ENCODE assay signal across 1 cellular context in the genomic region with DNA sequence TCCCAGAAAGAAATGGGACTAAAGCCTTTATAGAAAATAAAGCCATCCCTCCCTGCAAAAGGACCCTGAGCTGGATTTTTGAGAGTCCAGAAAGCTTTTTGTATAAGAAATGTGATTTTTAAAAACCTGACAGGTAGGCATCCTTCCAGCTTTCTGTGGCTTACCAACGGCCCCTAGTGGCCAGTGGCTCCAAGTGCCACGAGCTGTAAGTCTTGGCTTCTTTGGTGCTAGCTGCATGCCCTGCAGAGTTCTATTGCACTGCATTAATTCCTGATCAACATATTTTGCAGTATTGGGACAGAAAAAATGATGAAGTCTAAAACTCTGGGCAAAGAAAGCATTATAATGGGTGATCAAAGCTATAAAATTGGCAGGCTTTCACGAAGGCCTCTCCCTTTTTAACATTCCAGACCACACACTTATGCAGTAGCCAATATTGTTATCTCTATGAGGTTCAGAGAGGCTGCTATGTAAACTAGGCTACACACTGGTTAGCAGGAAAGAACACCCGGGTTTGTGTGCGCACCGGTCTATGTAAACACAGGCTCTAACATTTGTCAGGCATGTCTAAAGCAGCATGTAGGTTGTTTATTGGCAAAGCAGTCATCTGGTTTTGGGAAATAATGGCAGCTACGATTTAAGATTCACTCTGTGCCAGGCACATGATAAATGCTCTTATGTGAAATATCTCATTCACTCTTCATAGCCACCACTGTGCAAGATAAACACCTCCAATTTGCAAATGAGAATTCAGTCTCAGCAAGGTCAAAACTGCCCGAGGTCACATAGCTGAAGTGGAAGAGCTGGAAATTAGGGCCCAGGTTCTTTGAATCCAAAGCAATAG.
TF ChIP-seq lines count a peak whose summit lies in the region.

No MANE protein-coding gene starts in this region.

TF ChIP-seq in K562, 482 proteins besides CTCF, POLR2A, EP300 and RAD21 (continued from another document):
- no peak for TF ChIP-seq TAF7 (tag; IDR thresholded peaks at IDR 0.05)
- no peak for TF ChIP-seq SUPT5H (IDR thresholded peaks at IDR 0.05)
- TF ChIP-seq MYC (IDR thresholded peaks at IDR 0.05; ENCODE audit: low read depth, low read length) = no peak
- no peak for TF ChIP-seq MYC (CRISPR knock-in tag; IDR thresholded peaks at IDR 0.05; ENCODE audit: borderline replicate concordance, low read depth)
- TF ChIP-seq, protein P1, sequence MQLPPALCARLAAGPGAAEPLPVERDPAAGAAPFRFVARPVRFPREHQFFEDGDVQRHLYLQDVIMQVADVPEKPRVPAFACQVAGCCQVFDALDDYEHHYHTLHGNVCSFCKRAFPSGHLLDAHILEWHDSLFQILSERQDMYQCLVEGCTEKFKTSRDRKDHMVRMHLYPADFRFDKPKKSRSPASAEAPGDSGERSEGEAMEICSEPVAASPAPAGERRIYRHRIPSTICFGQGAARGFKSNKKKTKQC (CRISPR knock-in tag; IDR thresholded peaks at IDR 0.05) = no peak
